8 cellular contexts compared by ENCODE assay signal in genomic region chr18:79528846-79529245, GRCh38.
DNase-seq lines count a peak whose midpoint lies in the region; ATAC-seq and TF ChIP-seq lines count a peak whose summit lies in the region.

No MANE protein-coding gene starts in this region.

- no peak for ATAC-seq in GM19395 (IDR thresholded peaks at IDR 0.05; ENCODE audit: unreplicated experiment)

- H3K27me3 ChIP-seq in effector memory CD4-positive, alpha-beta T cell (replicated peaks; ENCODE audit: control insufficient read depth, insufficient read depth, low read length, poor library complexity, severe bottlenecking), result no peaks in the 10 kb centered on the region

- H3K27ac Mint-ChIP-seq in CD14-positive monocyte, result no peak overlapping the region
- H3K27ac Mint-ChIP-seq in activated CD4-positive, alpha-beta memory T cell treated with anti-CD3 and anti-CD28 coated beads, Interleukin-2, amount 10 ng/mL, durations not matched to agents 7 days and 5 days, result no peak overlapping the region

- peaks cover 5 to 15% (median 9%) of the 10 kb centered on the region in 3 donors for H3K27me3 Mint-ChIP-seq in CD14-positive monocyte (ENCODE audit: low read depth in 3 of 3)
- H3K27me3 Mint-ChIP-seq in activated CD4-positive, alpha-beta memory T cell treated with anti-CD3 and anti-CD28 coated beads, Interleukin-2, amount 10 ng/mL, durations not matched to agents 7 days and 5 days, result no peaks in the 10 kb centered on the region

- DNase-seq in CD14-positive monocyte (ENCODE audit: low spot score) (peak; percentile 47), GM20000 (ENCODE audit: low spot score) (peak; percentile 88), NCI-H460 (ENCODE audit: extremely low read depth, low read depth) (peak; percentile 55), mesenteric fat pad (ENCODE audit: low spot score) (peak; percentile 83)
- DNase-seq in activated CD4-positive, alpha-beta memory T cell treated with anti-CD3 and anti-CD28 coated beads, Interleukin-2, amount 10 ng/mL, durations not matched to agents 7 days and 5 days, result peak; percentile 71
- peak; percentile 44 to 57 (median 53) for DNase-seq in effector memory CD4-positive, alpha-beta T cell
- peak; percentile 83 for DNase-seq in stimulated activated CD8-positive, alpha-beta memory T cell treated with anti-CD3 and anti-CD28 coated beads, Interleukin-4, amount 100 ng/mL, for 48 hours

- TF ChIP-seq CTCF in CD14-positive monocyte (IDR thresholded peaks at IDR 0.05), result peak; percentile 85
- peak; percentile 76 for TF ChIP-seq CTCF in GM20000 (IDR thresholded peaks at IDR 0.05; ENCODE audit: extremely low read depth, missing control alignments)

- H3K36me3 ChIP-seq in effector memory CD4-positive, alpha-beta T cell (ENCODE audit: control insufficient read depth, insufficient read depth, low read length), result peaks cover 28% of the 10 kb centered on the region

- CTCF ChIA-PET in activated CD4-positive, alpha-beta memory T cell treated with anti-CD3 and anti-CD28 coated beads, Interleukin-2, amount 10 ng/mL, durations not matched to agents 7 days and 5 days (lab: Charles Lee), result interaction anchor here (1.0 to 6.0 kb wide), 2 partner anchors 136 to 149 kb away, joined by 4 to 44 read pairs; no protein-coding TSS in a partner anchor

- peaks cover 0 to 5% (median 0%) of the 10 kb centered on the region in 7 donors for H3K9me3 Mint-ChIP-seq in CD14-positive monocyte
- no peaks in the 10 kb centered on the region for H3K9me3 Mint-ChIP-seq in activated CD4-positive, alpha-beta memory T cell treated with anti-CD3 and anti-CD28 coated beads, Interleukin-2, amount 10 ng/mL, durations not matched to agents 7 days and 5 days

- intact Hi-C loops in CD14-positive monocyte (cut with micrococcal nuclease), result loop anchor here (2.0 kb wide), 2 partner anchors 148 to 150 kb away; no protein-coding TSS in a partner anchor

- no peaks in the 10 kb centered on the region for H3K9me3 ChIP-seq in effector memory CD4-positive, alpha-beta T cell (ENCODE audit: control insufficient read depth, low read length)

- H3K4me3 ChIP-seq in effector memory CD4-positive, alpha-beta T cell (ENCODE audit: insufficient read depth, low read depth, low read length, poor library complexity, severe bottlenecking), result no peak overlapping the region

- POLR2A ChIA-PET in activated CD4-positive, alpha-beta memory T cell treated with anti-CD3 and anti-CD28 coated beads, Interleukin-2, amount 10 ng/mL, durations not matched to agents 7 days and 5 days (lab: Charles Lee), result no interaction called here

- no peak overlapping the region for H3K27ac ChIP-seq in effector memory CD4-positive, alpha-beta T cell (ENCODE audit: insufficient read depth, low read length, poor library complexity, severe bottlenecking)

- H3K4me1 ChIP-seq in effector memory CD4-positive, alpha-beta T cell (ENCODE audit: control insufficient read depth, insufficient read depth, low read length, poor library complexity, severe bottlenecking), result peaks cover 11% of the 10 kb centered on the region

- no peak overlapping the region for H3K4me3 Mint-ChIP-seq in CD14-positive monocyte
- no peak overlapping the region for H3K4me3 Mint-ChIP-seq in activated CD4-positive, alpha-beta memory T cell treated with anti-CD3 and anti-CD28 coated beads, Interleukin-2, amount 10 ng/mL, durations not matched to agents 7 days and 5 days

- H3K36me3 Mint-ChIP-seq in CD14-positive monocyte, result peaks cover 29% of the 10 kb centered on the region in 2 donors
- peaks cover 14% of the 10 kb centered on the region for H3K36me3 Mint-ChIP-seq in activated CD4-positive, alpha-beta memory T cell treated with anti-CD3 and anti-CD28 coated beads, Interleukin-2, amount 10 ng/mL, durations not matched to agents 7 days and 5 days (ENCODE audit: low read depth)

- H3K4me1 Mint-ChIP-seq in CD14-positive monocyte, result peaks cover 6% of the 10 kb centered on the region
- H3K4me1 Mint-ChIP-seq in activated CD4-positive, alpha-beta memory T cell treated with anti-CD3 and anti-CD28 coated beads, Interleukin-2, amount 10 ng/mL, durations not matched to agents 7 days and 5 days, result peaks cover 13% of the 10 kb centered on the region
